In the genomic region with DNA sequence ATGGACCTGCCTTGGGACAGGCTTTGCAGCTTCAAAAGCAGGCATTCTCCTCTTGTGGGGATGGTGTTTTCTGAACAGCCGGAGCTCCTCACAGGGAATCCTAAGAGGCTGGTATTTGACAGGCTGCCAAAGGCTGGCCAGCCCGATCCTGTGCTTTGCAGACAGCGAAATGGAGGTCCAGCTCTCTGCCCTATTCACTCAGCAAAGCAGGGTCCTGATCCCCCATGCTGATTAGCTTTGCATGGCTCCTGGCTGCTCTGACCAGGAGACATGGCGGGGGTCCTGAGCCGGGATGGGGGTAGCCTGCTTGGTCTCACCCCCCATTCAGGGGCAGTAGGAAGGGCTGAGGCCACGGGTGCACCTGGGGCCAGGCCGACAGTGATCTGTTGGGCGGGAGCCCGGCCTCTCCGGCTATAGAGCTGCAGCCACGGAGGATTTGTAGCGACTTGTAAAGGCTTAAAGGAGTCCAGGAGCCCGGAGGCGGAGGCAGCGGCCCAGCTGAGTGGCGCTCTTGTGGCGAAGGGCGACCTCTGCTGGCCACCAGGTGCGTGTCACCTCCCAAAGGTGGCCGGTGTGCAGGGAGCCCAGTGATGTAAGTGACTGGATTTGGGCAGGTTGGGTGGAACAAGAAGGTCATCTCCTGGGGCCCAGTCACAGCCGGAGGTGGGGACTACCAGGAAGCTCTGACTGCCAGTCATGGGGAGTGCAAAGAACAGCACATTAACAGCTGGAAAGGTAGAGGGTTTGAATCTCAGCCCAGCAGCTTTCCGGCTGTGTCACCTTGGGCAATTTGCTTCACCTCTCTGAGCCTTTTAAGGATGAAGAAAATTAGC, we compare ENCODE assay signal across 8 cellular contexts.
DNase-seq lines count a peak whose midpoint lies in the region; ATAC-seq and TF ChIP-seq lines count a peak whose summit lies in the region.

No MANE protein-coding gene starts in this region.

- H3K4me3 Mint-ChIP-seq in CD4-positive, alpha-beta memory T cell: peak overlapping the region in 2 of 8 donors; percentile 21 to 32
- H3K4me3 Mint-ChIP-seq in naive thymus-derived CD4-positive, alpha-beta T cell: no peak overlapping the region

- POLR2A ChIA-PET in CD4-positive, alpha-beta memory T cell (lab: Charles Lee; ENCODE audit: partially characterized antibody): interaction anchor here (0.7 to 1.8 kb wide), 5 partner anchors 124 to 1148 kb away, joined by 3 to 6 read pairs (median 3); no protein-coding TSS in a partner anchor
- POLR2A ChIA-PET in PC-3 (lab: Charles Lee; ENCODE audit: unreplicated experiment): interaction anchor here (0.6 to 1.8 kb wide), 3 partner anchors 124 to 678 kb away, joined by 4 to 5 read pairs (median 5); no protein-coding TSS in a partner anchor
- POLR2A ChIA-PET in naive thymus-derived CD4-positive, alpha-beta T cell (lab: Charles Lee): interaction anchor here (1.7 kb wide), 1 partner anchor 1148 kb away, joined by 4 read pairs; no protein-coding TSS in a partner anchor

- peaks cover 0 to 6% (median 2%) of the 10 kb centered on the region in 4 donors for H3K4me1 Mint-ChIP-seq in CD4-positive, alpha-beta memory T cell
- H3K4me1 Mint-ChIP-seq in naive thymus-derived CD4-positive, alpha-beta T cell: peaks cover 0 to 10% (median 5%) of the 10 kb centered on the region in 7 donors

- no peaks in the 10 kb centered on the region for H3K36me3 ChIP-seq in CD4-positive, alpha-beta memory T cell (ENCODE audit: insufficient read depth, low read length)
- no peaks in the 10 kb centered on the region; the same call in 1 of the 2 replicates for H3K36me3 ChIP-seq in PC-3 (ENCODE audit: low read depth, low read length)
- peaks cover 0 to 74% (median 0%) of the 10 kb centered on the region in 3 donors for H3K36me3 ChIP-seq in esophagus squamous epithelium
- no peaks in the 10 kb centered on the region for H3K36me3 ChIP-seq in naive thymus-derived CD4-positive, alpha-beta T cell (ENCODE audit: control insufficient read depth in 2 of 3, insufficient read depth in 3 of 3, low read length in 3 of 3)

- no peaks in the 10 kb centered on the region for H3F3A ChIP-seq in PC-3 (ENCODE audit: low read length, unreplicated experiment)

- no TSS peak for BruUV-seq in PC-3 (replicated peaks; lab: Mats Ljungman, UMichigan)

- H2AFZ ChIP-seq in PC-3 (ENCODE audit: low read length): 0 out of 2 replicates have a peak overlapping the region, but pooled peaks have one; percentile 1

- no peaks in the 10 kb centered on the region for H4K20me1 ChIP-seq in PC-3 (ENCODE audit: low read length)

- H3K27ac Mint-ChIP-seq in CD4-positive, alpha-beta memory T cell: peak overlapping the region in 4 of 7 donors; percentile 18 to 44 (median 34)
- no peak overlapping the region for H3K27ac Mint-ChIP-seq in naive thymus-derived CD4-positive, alpha-beta T cell

- intact Hi-C loops in CD4-positive, alpha-beta memory T cell (cut with micrococcal nuclease): loop anchor here (1.0 to 5.0 kb wide), 11 partner anchors 127 to 1348 kb away; partner anchors contain the start of genes POLR3A and ZMIZ1
- intact Hi-C loops in PC-3 (cut with micrococcal nuclease) (loop anchor here (1.0 to 5.0 kb wide), 20 partner anchors 32 to 1148 kb away; no protein-coding TSS in a partner anchor), esophagus squamous epithelium (cut with DNase I) (loop anchor here (5.0 kb wide), 1 partner anchor 128 kb away; the partner anchor contains the start of gene ZMIZ1)
- intact Hi-C loops in naive thymus-derived CD4-positive, alpha-beta T cell (cut with micrococcal nuclease): loop anchor here (1.0 to 10.0 kb wide), 18 partner anchors 125 to 1351 kb away; partner anchors contain the start of gene POLR3A (in 1 of the 2)

- H3K36me3 Mint-ChIP-seq in CD4-positive, alpha-beta memory T cell: peaks cover 4 to 6% of the 10 kb centered on the region in 2 donors
- H3K36me3 Mint-ChIP-seq in naive thymus-derived CD4-positive, alpha-beta T cell: peaks cover 0 to 11% (median 0%) of the 10 kb centered on the region in 5 donors

- ATAC-seq in GM19455 (IDR thresholded peaks at IDR 0.05; ENCODE audit: unreplicated experiment) (peak; percentile 67), PC-3 (peak; percentile 80)
- peak; percentile 89 for ATAC-seq in naive thymus-derived CD4-positive, alpha-beta T cell

- DNase-seq in CD4-positive, alpha-beta memory T cell: peak; percentile 66 to 72 (median 71)
- DNase-seq in HT-29 (ENCODE audit: low spot score): peak; percentile 87
- DNase-seq in PC-3: peak; percentile 100
- peak; percentile 81 for DNase-seq in activated T-cell treated with anti-CD3 and anti-CD28 coated beads, Interleukin-2, amount 50 U/mL, for 1 hour
- peak; percentile 37 for DNase-seq in esophagus squamous epithelium (lab: John Stamatoyannopoulos, UW)
- peak; percentile 49 to 80 (median 74) for DNase-seq in naive thymus-derived CD4-positive, alpha-beta T cell
- DNase-seq in stimulated activated CD8-positive, alpha-beta memory T cell treated with anti-CD3 and anti-CD28 coated beads, Interleukin-7, amount 100 ng/mL, for 48 hours (ENCODE audit: extremely low read depth in 1 of 2, low read depth in 1 of 2): peak; percentile 45 to 63

- CTCF ChIA-PET in CD4-positive, alpha-beta memory T cell (lab: Charles Lee; ENCODE audit: partially characterized antibody): interaction anchor here (0.7 to 6.3 kb wide), 71 partner anchors 8 to 1185 kb away, joined by 3 to 116 read pairs (median 4); partner anchors contain the start of gene ZMIZ1
- CTCF ChIA-PET in PC-3 (lab: Charles Lee): interaction anchor here (0.5 to 2.7 kb wide), 40 partner anchors 9 to 1148 kb away, joined by 3 to 25 read pairs (median 4); partner anchors contain the start of gene ZMIZ1
- CTCF ChIA-PET in naive thymus-derived CD4-positive, alpha-beta T cell (lab: Charles Lee): interaction anchor here (0.6 to 6.8 kb wide), 28 partner anchors 8 to 1152 kb away, joined by 3 to 77 read pairs (median 4); no protein-coding TSS in a partner anchor

- H3K4me2 ChIP-seq in PC-3 (ENCODE audit: low read length): peak overlapping the region; percentile 50

- no peaks in the 10 kb centered on the region for H3K9me3 Mint-ChIP-seq in CD4-positive, alpha-beta memory T cell
- no peaks in the 10 kb centered on the region for H3K9me3 Mint-ChIP-seq in naive thymus-derived CD4-positive, alpha-beta T cell

- no peaks in the 10 kb centered on the region for H3K9me3 ChIP-seq in CD4-positive, alpha-beta memory T cell (ENCODE audit: control insufficient read depth in 1 of 2, low read length in 2 of 2)
- H3K9me3 ChIP-seq in PC-3 (ENCODE audit: low read length) (no peaks in the 10 kb centered on the region), esophagus squamous epithelium (peaks cover 0 to 6% (median 0%) of the 10 kb centered on the region in 3 donors)
- H3K9me3 ChIP-seq in naive thymus-derived CD4-positive, alpha-beta T cell (ENCODE audit: control insufficient read depth in 2 of 3, low read length in 3 of 3): no peaks in the 10 kb centered on the region

- H3K9ac ChIP-seq in PC-3 (ENCODE audit: low read length): peak overlapping the region; percentile 1; the same call in 1 of the 2 replicates

- no peak overlapping the region for H3K4me3 ChIP-seq in CD4-positive, alpha-beta memory T cell (ENCODE audit: low read length in 2 of 2)
- H3K4me3 ChIP-seq in PC-3 (ENCODE audit: low read length) (no peak overlapping the region), esophagus squamous epithelium (no peak overlapping the region)
- no peak overlapping the region for H3K4me3 ChIP-seq in naive thymus-derived CD4-positive, alpha-beta T cell (ENCODE audit: low read length)

- TF ChIP-seq CTCF in PC-3 (conservative IDR thresholded peaks at IDR 0.05; ENCODE audit: low read depth, low read length): peak; percentile 100
- peak; percentile 90 to 98 (median 94) for TF ChIP-seq CTCF in esophagus squamous epithelium (IDR thresholded peaks at IDR 0.05)

- TF ChIP-seq POLR2A in esophagus squamous epithelium (IDR thresholded peaks at IDR 0.05): no peak

- no peaks in the 10 kb centered on the region for H3K27me3 ChIP-seq in CD4-positive, alpha-beta memory T cell (ENCODE audit: insufficient read depth, low read length)
- no peaks in the 10 kb centered on the region for H3K27me3 ChIP-seq in PC-3 (ENCODE audit: low read length)
- H3K27me3 ChIP-seq in esophagus squamous epithelium: no peaks in the 10 kb centered on the region
- H3K27me3 ChIP-seq in naive thymus-derived CD4-positive, alpha-beta T cell (ENCODE audit: control insufficient read depth in 2 of 2, insufficient read depth in 2 of 2, low read length in 2 of 2): no peaks in the 10 kb centered on the region

- H3K4me1 ChIP-seq in CD4-positive, alpha-beta memory T cell (ENCODE audit: insufficient read depth, low read length): peaks cover 3% of the 10 kb centered on the region
- H3K4me1 ChIP-seq in PC-3 (ENCODE audit: insufficient read depth, low read length) (peaks cover 28% of the 10 kb centered on the region), esophagus squamous epithelium (peaks cover 8 to 60% (median 31%) of the 10 kb centered on the region in 3 donors)
- peaks cover 0 to 3% of the 10 kb centered on the region in 2 donors for H3K4me1 ChIP-seq in naive thymus-derived CD4-positive, alpha-beta T cell (ENCODE audit: control insufficient read depth in 2 of 2, insufficient read depth in 2 of 2, low read length in 2 of 2)

- WGBS in esophagus squamous epithelium, 2 donors: 3 to 38% methylated on average over 2 to 7 of the region's 22 CpGs

- H3K79me2 ChIP-seq in PC-3 (ENCODE audit: low read length): no peaks in the 10 kb centered on the region

- H3K27ac ChIP-seq in CD4-positive, alpha-beta memory T cell (ENCODE audit: low read depth, low read length): no peak overlapping the region
- H3K27ac ChIP-seq in PC-3 (ENCODE audit: low read length): no peak overlapping the region
- H3K27ac ChIP-seq in esophagus squamous epithelium: peak overlapping the region; percentile 17 to 71 (median 64)
- H3K27ac ChIP-seq in naive thymus-derived CD4-positive, alpha-beta T cell (ENCODE audit: low read depth, low read length): no peak overlapping the region

- no peaks in the 10 kb centered on the region for H3K9me2 ChIP-seq in PC-3 (replicated peaks; ENCODE audit: low read length)

- H3K27me3 Mint-ChIP-seq in CD4-positive, alpha-beta memory T cell: no peaks in the 10 kb centered on the region
- no peaks in the 10 kb centered on the region for H3K27me3 Mint-ChIP-seq in naive thymus-derived CD4-positive, alpha-beta T cell

Comparison
In these comparisons a context has a peak if more than half of its experiments do, and no peak if none do; other contexts are left out.
1. DNase-seq: peak in every context shown above with its lines; median percentile 100 in PC-3; 87 in HT-29; 81 in activated T-cell treated with anti-CD3 and anti-CD28 coated beads, Interleukin-2, amount 50 U/mL, for 1 hour; 74 in naive thymus-derived CD4-positive, alpha-beta T cell; 71 in CD4-positive, alpha-beta memory T cell; 54 in stimulated activated CD8-positive, alpha-beta memory T cell treated with anti-CD3 and anti-CD28 coated beads, Interleukin-7, amount 100 ng/mL, for 48 hours; 37 in esophagus squamous epithelium.
2. H3K27ac ChIP-seq: peak in esophagus squamous epithelium (4 of 4); none in CD4-positive, alpha-beta memory T cell (single experiment), PC-3 (single experiment) and naive thymus-derived CD4-positive, alpha-beta T cell (single experiment).
3. H3K27ac Mint-ChIP-seq: peak in CD4-positive, alpha-beta memory T cell (4 of 7); none in naive thymus-derived CD4-positive, alpha-beta T cell (0 of 9).
4. Peak in every context shown above with its lines, with median percentiles within 50 percentile points of each other: ATAC-seq.